In the genomic region with DNA sequence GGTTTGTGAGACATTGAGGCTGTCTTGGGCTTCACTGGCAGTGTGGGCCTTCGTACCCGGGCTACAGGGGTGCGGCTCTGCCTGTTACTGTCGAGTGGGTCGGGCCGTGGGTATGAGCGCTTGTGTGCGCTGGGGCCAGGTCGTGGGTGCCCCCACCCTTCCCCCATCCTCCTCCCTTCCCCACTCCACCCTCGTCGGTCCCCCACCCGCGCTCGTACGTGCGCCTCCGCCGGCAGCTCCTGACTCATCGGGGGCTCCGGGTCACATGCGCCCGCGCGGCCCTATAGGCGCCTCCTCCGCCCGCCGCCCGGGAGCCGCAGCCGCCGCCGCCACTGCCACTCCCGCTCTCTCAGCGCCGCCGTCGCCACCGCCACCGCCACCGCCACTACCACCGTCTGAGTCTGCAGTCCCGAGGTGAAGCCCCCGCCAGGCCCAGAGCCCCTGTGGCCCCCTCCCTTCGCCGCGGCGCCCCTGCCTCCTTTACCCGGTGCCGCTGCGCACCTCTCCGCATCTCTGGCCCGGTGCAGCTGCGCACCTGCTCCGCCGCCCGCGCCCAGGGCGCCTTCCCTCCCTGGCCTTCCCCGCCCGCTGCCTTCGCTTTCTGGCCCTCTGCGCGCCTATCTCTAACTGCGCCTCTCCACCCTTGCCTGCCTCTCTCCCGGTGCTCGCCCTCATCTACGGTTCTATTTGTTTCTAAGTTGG, we compare ENCODE assay signal across 8 cellular contexts. TPM values are rescaled to one million over a fixed set of nuclear protein-coding genes. Genes with fewer than 3 reads are reported as not detected.
DNase-seq lines count a peak whose midpoint lies in the region; TF ChIP-seq lines count a peak whose summit lies in the region.

A gene (plus strand): TSS at position 335 of the 702 bp plus-strand sequence. CDS start 1,253 bp downstream, outside the sequence.

- peaks cover 10% of the 10 kb centered on the region for H3K27me3 ChIP-seq in H7 (ENCODE audit: control insufficient read depth, insufficient read depth, low read length)
- H3K27me3 ChIP-seq in kidney epithelial cell (ENCODE audit: control insufficient read depth, insufficient read depth, low read length): no peaks in the 10 kb centered on the region

- H3K36me3 ChIP-seq in H7 (replicated peaks; ENCODE audit: control insufficient read depth, insufficient read depth, low read length): peaks cover 14% of the 10 kb centered on the region
- H3K36me3 ChIP-seq in kidney epithelial cell (ENCODE audit: control insufficient read depth, insufficient read depth, low read length): no peaks in the 10 kb centered on the region

- H3K4me3 ChIP-seq in H7 (ENCODE audit: insufficient read depth, low read depth, low read length) (peak within 1 kb of the TSS; percentile 82), kidney epithelial cell (ENCODE audit: low read depth, low read length) (peak within 1 kb of the TSS; percentile 75)

- DNase-seq in Daoy (ENCODE audit: low read depth): peak; percentile 81
- DNase-seq in H7: peak; percentile 85
- peak; percentile 86 for DNase-seq in NCI-H146 (lab: John Stamatoyannopoulos, UW)
- peak; percentile 81 for DNase-seq in activated CD4-positive, alpha-beta T cell treated with anti-CD3 and anti-CD28 coated beads for 1 hour
- peak; percentile 86 for DNase-seq in cerebellar cortex (ENCODE audit: low spot score)
- DNase-seq in kidney epithelial cell (ENCODE audit: low read depth): no peak
- peak; percentile 66 to 78 for DNase-seq in stimulated activated CD4-positive, alpha-beta T cell treated with anti-CD3 and anti-CD28 coated beads, Interleukin-15, amount 100 ng/mL, for 48 hours (ENCODE audit: low read depth in 2 of 2)
- DNase-seq in NCI-H524 treated with DMSO at 0.1 percent for 48 hours (lab: John Stamatoyannopoulos, UW): no peak

- TF ChIP-seq CTCF in kidney epithelial cell (IDR thresholded peaks at IDR 0.05; ENCODE audit: insufficient read depth, low read length, poor library complexity, severe bottlenecking): no peak

RNA-seq across cellular contexts. Expression of the gene that starts here (rescaled TPM):
- 9.0 and 13.4 TPM in 2 replicates for total RNA-seq in Daoy (2014; rRNA removed; shearing (Covaris generic))
- total RNA-seq in H7 (2014; rRNA removed; shearing (Covaris generic)): 47.4 and 59.0 TPM in 2 replicates
- total RNA-seq in kidney epithelial cell: 27.0 and 33.7 TPM in 2 replicates

Comparison
In these comparisons a context has a peak if more than half of its experiments do, and no peak if none do; other contexts are left out.
1. DNase-seq: peak in Daoy (single experiment), H7 (single experiment), NCI-H146 (single experiment), activated CD4-positive, alpha-beta T cell treated with anti-CD3 and anti-CD28 coated beads for 1 hour (single experiment), cerebellar cortex (single experiment) and stimulated activated CD4-positive, alpha-beta T cell treated with anti-CD3 and anti-CD28 coated beads, Interleukin-15, amount 100 ng/mL, for 48 hours (2 of 2); none in kidney epithelial cell (single experiment) and NCI-H524 treated with DMSO at 0.1 percent for 48 hours (single experiment).